ENCODE assay signal across 17 cellular contexts in genomic region chr2:62144689-62145477, GRCh38. TPM values are rescaled to one million over a fixed set of nuclear protein-coding genes. Genes with fewer than 3 reads are reported as not detected.
DNase-seq lines count a peak whose midpoint lies in the region; ATAC-seq and TF ChIP-seq lines count a peak whose summit lies in the region.
"Had no signal": no experiment of that assay in that cellular context is flagged by ENCODE, and none has a peak within 500 bp of the region (broad histone marks: within the 10 kb centered on the region; RNA-seq: fewer than 3 reads in every experiment).

No MANE protein-coding gene starts in this region.

- H3K27me3 Mint-ChIP-seq in activated naive CD8-positive, alpha-beta T cell treated with anti-CD3 and anti-CD28 coated beads, Interleukin-2, amount 10 ng/mL, durations not matched to agents 7 days and 5 days: no peaks in the 10 kb centered on the region
- H3K27me3 Mint-ChIP-seq in activated naive CD8-positive, alpha-beta T cell treated with anti-CD3 and anti-CD28 coated beads for 36 hours: no peaks in the 10 kb centered on the region
- H3K27me3 Mint-ChIP-seq: CD4-positive, alpha-beta T cell had no signal

- H3K9me3 Mint-ChIP-seq in activated naive CD8-positive, alpha-beta T cell treated with anti-CD3 and anti-CD28 coated beads, Interleukin-2, amount 10 ng/mL, durations not matched to agents 7 days and 5 days: peaks cover 3% of the 10 kb centered on the region
- H3K9me3 Mint-ChIP-seq in activated naive CD8-positive, alpha-beta T cell treated with anti-CD3 and anti-CD28 coated beads for 36 hours: peaks cover 1% of the 10 kb centered on the region
- H3K9me3 Mint-ChIP-seq: CD4-positive, alpha-beta T cell; T-helper 1 cell treated with Interleukin-12 subunit alpha and Interleukin-12 subunit beta and Interleukin-4 antibody, amounts not matched to agents 30 μg/mL and 1 μg/mL, for 36 hours had no signal

- H3K4me3 Mint-ChIP-seq in activated naive CD8-positive, alpha-beta T cell treated with anti-CD3 and anti-CD28 coated beads, Interleukin-2, amount 10 ng/mL, durations not matched to agents 7 days and 5 days: no peak overlapping the region
- no peak overlapping the region for H3K4me3 Mint-ChIP-seq in activated naive CD8-positive, alpha-beta T cell treated with anti-CD3 and anti-CD28 coated beads for 36 hours
- H3K4me3 Mint-ChIP-seq: CD4-positive, alpha-beta T cell; T-helper 1 cell treated with Interleukin-12 subunit alpha and Interleukin-12 subunit beta and Interleukin-4 antibody, amounts not matched to agents 30 μg/mL and 1 μg/mL, for 36 hours had no signal

- no peaks in the 10 kb centered on the region for H3K9me2 ChIP-seq in Loucy (replicated peaks; ENCODE audit: low read depth, low read length)

- H3K4me3 ChIP-seq in Loucy (ENCODE audit: low read length, poor library complexity, severe bottlenecking) (peak overlapping the region; percentile 2), foreskin fibroblast (ENCODE audit: low read depth in 1 of 2, low read length in 2 of 2) (no peak overlapping the region)
- H3K4me3 ChIP-seq: SJSA1 had no signal

- no peak overlapping the region for H2AFZ ChIP-seq in Loucy (ENCODE audit: low read length)

- peak overlapping the region; percentile 25 for H3K4me2 ChIP-seq in Loucy (ENCODE audit: low read depth, low read length, poor library complexity, severe bottlenecking)

- H3K9ac ChIP-seq in Loucy (ENCODE audit: low read depth, low read length, poor library complexity, severe bottlenecking): peak overlapping the region; percentile 42

- H3K9me3 ChIP-seq in Loucy (ENCODE audit: insufficient read depth, low read depth, low read length): no peaks in the 10 kb centered on the region
- H3K9me3 ChIP-seq: Caco-2, SJSA1 had no signal

- peak overlapping the region; percentile 8 for H3K27ac Mint-ChIP-seq in activated naive CD8-positive, alpha-beta T cell treated with anti-CD3 and anti-CD28 coated beads, Interleukin-2, amount 10 ng/mL, durations not matched to agents 7 days and 5 days
- no peak overlapping the region for H3K27ac Mint-ChIP-seq in activated naive CD8-positive, alpha-beta T cell treated with anti-CD3 and anti-CD28 coated beads for 36 hours
- H3K27ac Mint-ChIP-seq: CD4-positive, alpha-beta T cell; T-helper 1 cell treated with Interleukin-12 subunit alpha and Interleukin-12 subunit beta and Interleukin-4 antibody, amounts not matched to agents 30 μg/mL and 1 μg/mL, for 36 hours had no signal

- H3K36me3 ChIP-seq in Loucy (ENCODE audit: insufficient read depth, low read length): no peaks in the 10 kb centered on the region
- H3K36me3 ChIP-seq: SJSA1 had no signal

- peaks cover 15% of the 10 kb centered on the region for H3F3A ChIP-seq in Loucy (ENCODE audit: low read depth)

- H3K4me1 Mint-ChIP-seq in activated naive CD8-positive, alpha-beta T cell treated with anti-CD3 and anti-CD28 coated beads, Interleukin-2, amount 10 ng/mL, durations not matched to agents 7 days and 5 days: peaks cover 40% of the 10 kb centered on the region
- H3K4me1 Mint-ChIP-seq in activated naive CD8-positive, alpha-beta T cell treated with anti-CD3 and anti-CD28 coated beads for 36 hours: peaks cover 18% of the 10 kb centered on the region

- peaks cover 66% of the 10 kb centered on the region for H3K79me2 ChIP-seq in Loucy (ENCODE audit: insufficient read depth, low read length)

- TF ChIP-seq CTCF in Loucy (conservative IDR thresholded peaks at IDR 0.05; ENCODE audit: low read length) (no peak), foreskin fibroblast (IDR thresholded peaks at IDR 0.05; ENCODE audit: low read depth, low read length) (no peak)

- H3K36me3 Mint-ChIP-seq in activated naive CD8-positive, alpha-beta T cell treated with anti-CD3 and anti-CD28 coated beads, Interleukin-2, amount 10 ng/mL, durations not matched to agents 7 days and 5 days: peaks cover 20% of the 10 kb centered on the region
- H3K36me3 Mint-ChIP-seq in activated naive CD8-positive, alpha-beta T cell treated with anti-CD3 and anti-CD28 coated beads for 36 hours: peaks cover 3% of the 10 kb centered on the region

- H3K27me3 ChIP-seq in Loucy (ENCODE audit: insufficient read depth, low read length, poor library complexity, severe bottlenecking): no peaks in the 10 kb centered on the region
- H3K27me3 ChIP-seq: SJSA1 had no signal

- DNase-seq in activated naive CD8-positive, alpha-beta T cell treated with anti-CD3 and anti-CD28 coated beads, Interleukin-2, amount 10 ng/mL, durations not matched to agents 7 days and 5 days: no peak
- no peak for DNase-seq in activated naive CD8-positive, alpha-beta T cell treated with anti-CD3 and anti-CD28 coated beads for 36 hours
- DNase-seq in left lobe of liver (ENCODE audit: low spot score) (no peak), NCI-H1436 (lab: John Stamatoyannopoulos, UW) (no peak), hypothalamus (lab: John Stamatoyannopoulos, UW) (no peak), AG08395 (ENCODE audit: low spot score) (no peak), foreskin fibroblast (no peak)
- DNase-seq: Caco-2; CD4-positive, alpha-beta T cell; GDM1; NCI-H1417 treated with DMSO at 0.1 percent for 48 hours; NCI-H1930; NCI-H345; NCI-H524 treated with DMSO at 0.1 percent for 48 hours had no signal

- POLR2A ChIA-PET in activated naive CD8-positive, alpha-beta T cell treated with anti-CD3 and anti-CD28 coated beads, Interleukin-2, amount 10 ng/mL, durations not matched to agents 7 days and 5 days (lab: Charles Lee): no interaction called here

- H3K4me1 ChIP-seq in Loucy (ENCODE audit: insufficient read depth, low read length, poor library complexity, severe bottlenecking): peaks cover 69% of the 10 kb centered on the region
- H3K4me1 ChIP-seq: Caco-2, SJSA1 had no signal

- ATAC-seq in activated naive CD8-positive, alpha-beta T cell treated with anti-CD3 and anti-CD28 coated beads, Interleukin-2, amount 10 ng/mL, durations not matched to agents 7 days and 5 days (ENCODE audit: low read depth): no peak
- ATAC-seq in left lobe of liver: peak; percentile 42

- no peaks in the 10 kb centered on the region for H4K20me1 ChIP-seq in Loucy (ENCODE audit: insufficient read depth, low read length, poor library complexity, severe bottlenecking)

RNA-seq across cellular contexts. Expression of gene B3GNT2, which starts 51.0 kb away (rescaled TPM):
- 10 to 100 TPM; 45.5 to 46.0 TPM for total RNA-seq in activated naive CD8-positive, alpha-beta T cell treated with anti-CD3 and anti-CD28 coated beads, Interleukin-2, amount 10 ng/mL, durations not matched to agents 7 days and 5 days
- 10 to 100 TPM; 67.3 to 68.7 TPM for total RNA-seq in activated naive CD8-positive, alpha-beta T cell treated with anti-CD3 and anti-CD28 coated beads for 36 hours
- 9.7 TPM for total RNA-seq in left lobe of liver
